8 cellular contexts compared by ENCODE assay signal in genomic region chr19:33063356-33064116, GRCh38. TPM values are rescaled to one million over a fixed set of nuclear protein-coding genes. Genes with fewer than 3 reads are reported as not detected.
A peak's percentile ranks its signal among the peaks of the same experiment; 100 is the strongest.
DNase-seq lines count a peak whose midpoint lies in the region; ATAC-seq and TF ChIP-seq lines count a peak whose summit lies in the region.

No MANE protein-coding gene starts in this region.

- H3K9ac ChIP-seq in endodermal cell (ENCODE audit: extremely low read depth, low read length, poor library complexity, severe bottlenecking) = peak overlapping the region; percentile 73

- peak overlapping the region; percentile 92 for H3K4me3 Mint-ChIP-seq in endodermal cell

- H3K27me3 Mint-ChIP-seq in endodermal cell (ENCODE audit: insufficient read depth) = peaks cover 12% of the 10 kb centered on the region

- H3K4me1 ChIP-seq in Peyer's patch (peaks cover 0 to 13% (median 0%) of the 10 kb centered on the region in 4 donors), endodermal cell (ENCODE audit: control insufficient read depth, insufficient read depth, low read length) (no peaks in the 10 kb centered on the region), muscle layer of duodenum (ENCODE audit: control insufficient read depth in 1 of 2, insufficient read depth in 2 of 2, low read length in 2 of 2) (peaks cover 0 to 13% of the 10 kb centered on the region in 2 donors)

- no peak for TF ChIP-seq POLR2A in Peyer's patch (IDR thresholded peaks at IDR 0.05)

- H3K9me3 Mint-ChIP-seq in endodermal cell = no peaks in the 10 kb centered on the region

- ATAC-seq in GM21528 (IDR thresholded peaks at IDR 0.05; ENCODE audit: low FRiP score, unreplicated experiment) (no peak), GM19035 (IDR thresholded peaks at IDR 0.05; ENCODE audit: unreplicated experiment) (no peak)

- WGBS in endodermal cell (ENCODE audit: insufficient coverage in 1 of 2, insufficient read length in 1 of 2), 2 experiments = 9 to 10% methylated on average over 13 to 38 of the region's 38 CpGs

- H3K36me3 ChIP-seq in Peyer's patch (no peaks in the 10 kb centered on the region), endodermal cell (ENCODE audit: control insufficient read depth, insufficient read depth, low read length) (peaks cover 4% of the 10 kb centered on the region), muscle layer of duodenum (ENCODE audit: control insufficient read depth in 1 of 2, insufficient read depth in 2 of 2, low read length in 2 of 2) (no peaks in the 10 kb centered on the region)

- H3K4me3 ChIP-seq in Peyer's patch = peak overlapping the region; percentile 71 to 94 (median 76)
- peak overlapping the region; percentile 86 for H3K4me3 ChIP-seq in endodermal cell (ENCODE audit: low read length)
- peak overlapping the region; percentile 44 to 60 for H3K4me3 ChIP-seq in muscle layer of duodenum (ENCODE audit: low read depth in 1 of 2, low read length in 2 of 2)

- no peaks in the 10 kb centered on the region for H3K27me3 ChIP-seq in Peyer's patch
- no peaks in the 10 kb centered on the region for H3K27me3 ChIP-seq in endodermal cell (ENCODE audit: control insufficient read depth, insufficient read depth, low read length, poor library complexity, severe bottlenecking)
- no peaks in the 10 kb centered on the region for H3K27me3 ChIP-seq in muscle layer of duodenum (ENCODE audit: low read depth, low read length)

- H3K4me1 Mint-ChIP-seq in endodermal cell = peaks cover 22% of the 10 kb centered on the region

- H3K27ac ChIP-seq in Peyer's patch (peak overlapping the region; percentile 17 to 92 (median 88)), endodermal cell (ENCODE audit: low read depth, low read length) (no peak overlapping the region), muscle layer of duodenum (ENCODE audit: low read length) (peak overlapping the region; percentile 56)

- peaks cover 12% of the 10 kb centered on the region for H3K36me3 Mint-ChIP-seq in endodermal cell (ENCODE audit: low read depth)

- peak overlapping the region; percentile 88 for H3K27ac Mint-ChIP-seq in endodermal cell

- TF ChIP-seq CTCF in Peyer's patch (IDR thresholded peaks at IDR 0.05) (no peak), endodermal cell (conservative IDR thresholded peaks at IDR 0.05) (no peak)

- DNase-seq in activated T-cell treated with anti-CD3 and anti-CD28 coated beads, Interleukin-2, amount 50 U/mL, for 1 hour = peak; percentile 20
- DNase-seq in activated T-cell treated with anti-CD3 and anti-CD28 coated beads for 4 hours (no peak), Peyer's patch (peak in 2 of 3 donors; percentile 63 to 68), endodermal cell (peak; percentile 71), SKM-1 (lab: John Stamatoyannopoulos, UW; ENCODE audit: unreplicated experiment) (no peak)

- H3K9me3 ChIP-seq in Peyer's patch (no peaks in the 10 kb centered on the region), endodermal cell (ENCODE audit: control insufficient read depth, low read length) (no peaks in the 10 kb centered on the region), muscle layer of duodenum (ENCODE audit: control insufficient read depth in 1 of 2, low read length in 2 of 2) (no peaks in the 10 kb centered on the region)

RNA-seq across cellular contexts. Expression of gene RHPN2, which starts 1.2 kb away (rescaled TPM):
- total RNA-seq in Peyer's patch (10 to 100 TPM; 46.2 to 75.6 (median 61.9) TPM), endodermal cell (10 to 100 TPM; 52.0 to 53.2 TPM)
- 23.2 TPM for polyA plus RNA-seq in endodermal cell (2013, experiment 1 of 2)
- 23.2 TPM for polyA plus RNA-seq in endodermal cell (2013, experiment 2 of 2)

RNA-seq across cellular contexts. Expression of gene GPATCH1, which starts 17.4 kb away (rescaled TPM):
- 10 to 100 TPM; 10.2 to 28.9 (median 19.5) TPM for total RNA-seq in Peyer's patch
- 10 to 100 TPM; 10.1 to 11.2 TPM for total RNA-seq in endodermal cell
- 10.5 TPM for polyA plus RNA-seq in endodermal cell (2013, experiment 1 of 2)
- polyA plus RNA-seq in endodermal cell (2013, experiment 2 of 2) = 8.8 TPM

Comparison
In these comparisons a context has a peak if more than half of its experiments do, and no peak if none do; other contexts are left out.
1. DNase-seq: peak in activated T-cell treated with anti-CD3 and anti-CD28 coated beads, Interleukin-2, amount 50 U/mL, for 1 hour (single experiment), Peyer's patch (2 of 3) and endodermal cell (single experiment); none in activated T-cell treated with anti-CD3 and anti-CD28 coated beads for 4 hours (single experiment) and SKM-1 (single experiment).
2. Peak in every context shown above with its lines, with median percentiles within 50 percentile points of each other: H3K4me3 ChIP-seq.